Comparison of ENCODE assay signal across 8 cellular contexts in genomic region chr19:48962849-48963165, GRCh38. TPM values are rescaled to one million over a fixed set of nuclear protein-coding genes. Genes with fewer than 3 reads are reported as not detected.
DNase-seq lines count a peak whose midpoint lies in the region; ATAC-seq, FAIRE-seq and TF ChIP-seq lines count a peak whose summit lies in the region.

No MANE protein-coding gene starts in this region.

- TF ChIP-seq RAD21 in K562 (CRISPR knock-in tag; conservative IDR thresholded peaks at IDR 0.05 in 1 of 2, IDR thresholded peaks at IDR 0.05 in 1 of 2) = no peak

- CTCF ChIA-PET in K562 (lab: Yijun Ruan, JAX; ENCODE audit: low intra/inter-chr PET ratio) = no interaction called here

- H3K9me3 Mint-ChIP-seq in naive B cell = peaks cover 0 to 2% (median 0%) of the 10 kb centered on the region in 7 donors

- H3K4me3 ChIP-seq in left ventricle myocardium inferior = no peak overlapping the region
- peak overlapping the region; percentile 45 for H3K4me3 ChIP-seq in K562
- no peak overlapping the region for H3K4me3 ChIP-seq in vagina

- WGBS in K562 (ENCODE audit: insufficient coverage, low coverage, missing lambda C conversion rate) = no CpG with 5 or more reads among the region's 7 CpGs

- BruUV-seq in K562 (replicated peaks; lab: Mats Ljungman, UMichigan) = no TSS peak

- DNase-seq in left ventricle myocardium inferior (no peak), Right ventricle myocardium superior (no peak), K562 (ENCODE audit: extremely low read depth in 1 of 4, low spot score in 3 of 4) (peak; percentile 67 to 75 (median 70)), naive B cell (no peak), vagina (ENCODE audit: extremely low spot score in 2 of 2) (no peak), NK-92 (lab: John Stamatoyannopoulos, UW; ENCODE audit: unreplicated experiment) (no peak), cortex of kidney (lab: John Stamatoyannopoulos, UW) (no peak)
- no peak for DNase-seq in stimulated activated naive CD4-positive, alpha-beta T cell (lab: John Stamatoyannopoulos, UW)

- H3K4me2 ChIP-seq in K562 (ENCODE audit: insufficient read depth, low read length) = peak overlapping the region; percentile 89

- peaks cover 53% of the 10 kb centered on the region for H3K4me1 ChIP-seq in left ventricle myocardium inferior
- peaks cover 27 to 47% of the 10 kb centered on the region in 2 experiments for H3K4me1 ChIP-seq in K562 (replicated peaks in 1 of 2; ENCODE audit: control insufficient read depth in 2 of 2, insufficient read depth in 2 of 2, low read length in 2 of 2)
- peaks cover 49% of the 10 kb centered on the region for H3K4me1 ChIP-seq in vagina

- peaks cover 17% of the 10 kb centered on the region for H4K20me1 ChIP-seq in K562 (replicated peaks; ENCODE audit: control insufficient read depth, insufficient read depth, low read length)

- H3K9ac ChIP-seq in K562 (ENCODE audit: insufficient read depth in 1 of 2, low read depth in 2 of 2, low read length in 2 of 2) = peak overlapping the region; percentile 93 to 95

- TF ChIP-seq POLR2A in K562 (conservative IDR thresholded peaks at IDR 0.05) (no peak), vagina (IDR thresholded peaks at IDR 0.05) (no peak)

- H3K36me3 Mint-ChIP-seq in naive B cell = peaks cover 5 to 7% of the 10 kb centered on the region in 2 donors

- peak overlapping the region; percentile 56 to 99 (median 96) for H3K4me3 Mint-ChIP-seq in naive B cell

- TF ChIP-seq EP300 in K562 (IDR thresholded peaks at IDR 0.05; ENCODE audit: low read length) = no peak

- no peaks in the 10 kb centered on the region for H3K27me3 Mint-ChIP-seq in naive B cell

- H3K9me3 ChIP-seq in left ventricle myocardium inferior (replicated peaks) (no peaks in the 10 kb centered on the region), K562 (replicated peaks; ENCODE audit: control insufficient read depth, insufficient read depth, low read depth, low read length) (no peaks in the 10 kb centered on the region), vagina (no peaks in the 10 kb centered on the region)

- H3K27ac ChIP-seq in left ventricle myocardium inferior (replicated peaks) (peak overlapping the region; percentile 94), K562 (ENCODE audit: extremely low read depth, low read depth, low read length) (peak overlapping the region; percentile 99), vagina (peak overlapping the region; percentile 96)

- H2AFZ ChIP-seq in K562 (ENCODE audit: low read depth, low read length) = no peak overlapping the region

- intact Hi-C loops in left ventricle myocardium inferior (cut with micrococcal nuclease) = no loop called here
- intact Hi-C loops in Right ventricle myocardium superior (cut with DNase I) = no loop called here
- intact Hi-C loops in K562 (cut with micrococcal nuclease) = no loop called here
- intact Hi-C loops in vagina (cut with DNase I) = loop anchor here (10.0 kb wide), 2 partner anchors 88 to 328 kb away; partner anchors contain the start of genes DBP and PPP1R15A

- TF ChIP-seq CTCF in left ventricle myocardium inferior (IDR thresholded peaks at IDR 0.05; ENCODE audit: borderline replicate concordance) (no peak), K562 (IDR thresholded peaks at IDR 0.05 in 2 of 3, conservative IDR thresholded peaks at IDR 0.05 in 1 of 3; ENCODE audit: insufficient read depth in 2 of 3, low read depth in 1 of 3, low read length in 3 of 3) (no peak), vagina (IDR thresholded peaks at IDR 0.05) (no peak)

- H3K27me3 ChIP-seq in left ventricle myocardium inferior (ENCODE audit: low read depth) (no peaks in the 10 kb centered on the region), K562 (ENCODE audit: control insufficient read depth in 2 of 2, insufficient read depth in 2 of 2, low read length in 2 of 2) (no peaks in the 10 kb centered on the region), vagina (no peaks in the 10 kb centered on the region)

- no peak for FAIRE-seq in K562 (lab: Jason Lieb, UNC)

- H3K4me1 Mint-ChIP-seq in naive B cell = peaks cover 62 to 71% (median 66%) of the 10 kb centered on the region in 3 donors

- peaks cover 17% of the 10 kb centered on the region for H3K36me3 ChIP-seq in left ventricle myocardium inferior
- peaks cover 31% of the 10 kb centered on the region for H3K36me3 ChIP-seq in K562 (ENCODE audit: control insufficient read depth, insufficient read depth, low read length)
- peaks cover 0 to 8% of the 10 kb centered on the region in 2 donors for H3K36me3 ChIP-seq in vagina

- ATAC-seq in Right ventricle myocardium superior (ENCODE audit: poor library complexity) (no peak), K562 (no peak), naive B cell (ENCODE audit: low read depth in 2 of 2) (no peak)

- in situ Hi-C loops in K562 (cut with MboI) = loop anchor here (10.0 kb wide), 1 partner anchor 88 kb away; the partner anchor contains the start of gene PPP1R15A

- H3K27ac Mint-ChIP-seq in naive B cell = peak overlapping the region; percentile 61 to 97 (median 96)

- peaks cover 56% of the 10 kb centered on the region for H3K79me2 ChIP-seq in K562 (ENCODE audit: control insufficient read depth, insufficient read depth, low read length)

- POLR2A ChIA-PET in K562 (lab: Yijun Ruan, JAX) = interaction anchor here (0.6 to 2.0 kb wide), 10 partner anchors 12 to 118 kb away, joined by 3 to 43 read pairs (median 4); partner anchors contain the start of genes NUCB1 and PPP1R15A

- no peaks in the 10 kb centered on the region for H3K9me1 ChIP-seq in K562 (ENCODE audit: control insufficient read depth, insufficient read depth, low read length)

RNA-seq across cellular contexts. Expression of gene FTL, which starts 2.3 kb away (rescaled TPM):
- total RNA-seq in left ventricle myocardium inferior (834 TPM), Right ventricle myocardium superior (748 TPM), K562 (2014; rRNA removed) (3,611 and 4,100 TPM in 2 replicates), K562 (2014; rRNA removed; fragmentation: Illumina TruSeq; extraction: Trizol) (2,821 and 3,420 TPM in 2 replicates), K562 (2015; rRNA removed; fragmentation: Illumina TruSeq; extraction: Trizol) (4,574 and 5,040 TPM in 2 replicates), K562 (2021) (3,376 and 3,459 TPM in 2 replicates), vagina (4,380 TPM)
- total RNA-seq in K562 (2011; cell fraction: chromatin; rRNA removed; ENCODE audit: low replicate concordance) = 116 and 227 TPM in 2 replicates
- total RNA-seq in K562 (2011; cell fraction: nucleolus; rRNA removed) = 251 and 284 TPM in 2 replicates
- total RNA-seq in K562 (2011; cell fraction: nucleoplasm; rRNA removed) = 546 and 1,281 TPM in 2 replicates
- polyA plus RNA-seq in K562 (2011; rRNA removed) (1,231 and 2,161 TPM in 2 replicates), K562 (2014; fragmentation: Illumina TruSeq; extraction: Trizol) (6,461 and 6,790 TPM in 2 replicates), K562 (2014; fragmentation: Nextera tagmentation; extraction: Ambion mirVana) (over 10,000 TPM; 17,458 to 27,415 TPM), K562 (2014; rRNA removed) (3,965 and 4,994 TPM in 2 replicates), naive B cell (ENCODE audit: low read depth in 6 of 6) (1,000 to 10,000 TPM; 5,752 to 7,301 (median 6,284) TPM)
- polyA plus RNA-seq in K562 (2011; cell fraction: cytosol; rRNA removed) = 5,138 and 6,086 TPM in 2 replicates
- polyA plus RNA-seq in K562 (2011; cell fraction: nucleus; rRNA removed) = 1,631 and 1,635 TPM in 2 replicates
- polyA plus RNA-seq in K562 (2012) = 3,654 and 5,025 TPM in 2 replicates
- 536 and 548 TPM in 2 replicates for polyA minus RNA-seq in K562 (2011; rRNA and poly(A)+ RNA removed)
- 790 and 999 TPM in 2 replicates for polyA minus RNA-seq in K562 (2011; cell fraction: cytosol; rRNA and poly(A)+ RNA removed)
- 171 and 269 TPM in 2 replicates for polyA minus RNA-seq in K562 (2011; cell fraction: nucleus; rRNA and poly(A)+ RNA removed)

RNA-seq across cellular contexts. Expression of gene BAX, which starts 8.1 kb away (rescaled TPM):
- 25.5 TPM for total RNA-seq in left ventricle myocardium inferior
- 21.5 TPM for total RNA-seq in Right ventricle myocardium superior
- total RNA-seq in K562 (2011; cell fraction: chromatin; rRNA removed; ENCODE audit: low replicate concordance) = 47.4 and 110 TPM in 2 replicates
- total RNA-seq in K562 (2011; cell fraction: nucleolus; rRNA removed) = 95.2 and 106 TPM in 2 replicates
- total RNA-seq in K562 (2011; cell fraction: nucleoplasm; rRNA removed) = 67.2 and 75.0 TPM in 2 replicates
- 44.5 and 62.0 TPM in 2 replicates for total RNA-seq in K562 (2014; rRNA removed)
- total RNA-seq in K562 (2014; rRNA removed; fragmentation: Illumina TruSeq; extraction: Trizol) = 22.1 and 23.0 TPM in 2 replicates
- total RNA-seq in K562 (2015; rRNA removed; fragmentation: Illumina TruSeq; extraction: Trizol) = 41.3 and 46.5 TPM in 2 replicates
- total RNA-seq in K562 (2021) = 95.4 and 98.5 TPM in 2 replicates
- polyA plus RNA-seq in K562 (2011; rRNA removed) = 51.2 and 56.6 TPM in 2 replicates
- polyA plus RNA-seq in K562 (2011; cell fraction: cytosol; rRNA removed) = 75.9 and 134 TPM in 2 replicates
- 94.1 and 129 TPM in 2 replicates for polyA plus RNA-seq in K562 (2011; cell fraction: nucleus; rRNA removed)
- polyA plus RNA-seq in K562 (2012) = 105 and 115 TPM in 2 replicates
- polyA plus RNA-seq in K562 (2014; fragmentation: Illumina TruSeq; extraction: Trizol) = 67.5 and 79.1 TPM in 2 replicates
- 1 to 10 TPM; 3.2 to 5.5 TPM for polyA plus RNA-seq in K562 (2014; fragmentation: Nextera tagmentation; extraction: Ambion mirVana)
- 69.6 and 79.5 TPM in 2 replicates for polyA plus RNA-seq in K562 (2014; rRNA removed)
- polyA minus RNA-seq in K562 (2011; rRNA and poly(A)+ RNA removed) = 13.0 and 20.5 TPM in 2 replicates
- 37.3 and 38.6 TPM in 2 replicates for polyA minus RNA-seq in K562 (2011; cell fraction: cytosol; rRNA and poly(A)+ RNA removed)
- 30.5 and 33.0 TPM in 2 replicates for polyA minus RNA-seq in K562 (2011; cell fraction: nucleus; rRNA and poly(A)+ RNA removed)
- polyA plus RNA-seq in naive B cell (ENCODE audit: low read depth in 6 of 6) = 10 to 100 TPM; 56.0 to 88.2 (median 68.3) TPM
- 52.3 TPM for total RNA-seq in vagina

RNA-seq across cellular contexts. Expression of gene DHDH, which starts 29.3 kb away (rescaled TPM):
- not detected for total RNA-seq in left ventricle myocardium inferior
- total RNA-seq in Right ventricle myocardium superior = not detected
- total RNA-seq in K562 (2011; cell fraction: chromatin; rRNA removed; ENCODE audit: low replicate concordance) = 1.4 and 2.3 TPM in 2 replicates
- total RNA-seq in K562 (2011; cell fraction: nucleolus; rRNA removed) = 1.7 and 2.7 TPM in 2 replicates
- total RNA-seq in K562 (2011; cell fraction: nucleoplasm; rRNA removed) = 0.99 and 1.0 TPM in 2 replicates
- 1.1 and 1.5 TPM in 2 replicates for total RNA-seq in K562 (2014; rRNA removed)
- total RNA-seq in K562 (2014; rRNA removed; fragmentation: Illumina TruSeq; extraction: Trizol) = 0.44 and 0.51 TPM in 2 replicates
- 0.76 and 1.2 TPM in 2 replicates for total RNA-seq in K562 (2015; rRNA removed; fragmentation: Illumina TruSeq; extraction: Trizol)
- 1.6 and 2.1 TPM in 2 replicates for total RNA-seq in K562 (2021)
- polyA plus RNA-seq in K562 (2011; rRNA removed) = 1.9 and 4.2 TPM in 2 replicates
- 4.5 and 4.6 TPM in 2 replicates for polyA plus RNA-seq in K562 (2011; cell fraction: cytosol; rRNA removed)
- polyA plus RNA-seq in K562 (2011; cell fraction: nucleus; rRNA removed) = 3.6 and 5.2 TPM in 2 replicates
- 2.2 and 4.5 TPM in 2 replicates for polyA plus RNA-seq in K562 (2012)
- 0.37 and 1.2 TPM in 2 replicates for polyA plus RNA-seq in K562 (2014; fragmentation: Illumina TruSeq; extraction: Trizol)
- under 1 TPM; 0.41 to 0.87 TPM for polyA plus RNA-seq in K562 (2014; fragmentation: Nextera tagmentation; extraction: Ambion mirVana)
- 1.3 and 1.6 TPM in 2 replicates for polyA plus RNA-seq in K562 (2014; rRNA removed)
- 0.25 and 0.45 TPM in 2 replicates for polyA minus RNA-seq in K562 (2011; rRNA and poly(A)+ RNA removed)
- polyA minus RNA-seq in K562 (2011; cell fraction: cytosol; rRNA and poly(A)+ RNA removed) = 2.7 TPM in 1 of 2 replicates, not detected in the other
- 0.81 and 1.6 TPM in 2 replicates for polyA minus RNA-seq in K562 (2011; cell fraction: nucleus; rRNA and poly(A)+ RNA removed)
- polyA plus RNA-seq in naive B cell (ENCODE audit: low read depth in 6 of 6) = under 1 TPM in 1 of 6 donors, not detected in 5; 0.32 TPM
- total RNA-seq in vagina = not detected

RNA-seq across cellular contexts. Expression of gene GYS1, which starts 30.3 kb away (rescaled TPM):
- 138 TPM for total RNA-seq in left ventricle myocardium inferior
- total RNA-seq in Right ventricle myocardium superior = 100 TPM
- 36.8 and 78.5 TPM in 2 replicates for total RNA-seq in K562 (2011; cell fraction: chromatin; rRNA removed; ENCODE audit: low replicate concordance)
- total RNA-seq in K562 (2011; cell fraction: nucleolus; rRNA removed) = 40.7 and 40.9 TPM in 2 replicates
- 28.8 and 32.4 TPM in 2 replicates for total RNA-seq in K562 (2011; cell fraction: nucleoplasm; rRNA removed)
- total RNA-seq in K562 (2014; rRNA removed) = 12.9 and 20.5 TPM in 2 replicates
- 8.8 and 11.3 TPM in 2 replicates for total RNA-seq in K562 (2014; rRNA removed; fragmentation: Illumina TruSeq; extraction: Trizol)
- total RNA-seq in K562 (2015; rRNA removed; fragmentation: Illumina TruSeq; extraction: Trizol) = 15.2 and 18.4 TPM in 2 replicates
- total RNA-seq in K562 (2021) = 26.1 and 28.1 TPM in 2 replicates
- 26.0 and 26.7 TPM in 2 replicates for polyA plus RNA-seq in K562 (2011; rRNA removed)
- polyA plus RNA-seq in K562 (2011; cell fraction: cytosol; rRNA removed) = 26.7 and 37.5 TPM in 2 replicates
- polyA plus RNA-seq in K562 (2011; cell fraction: nucleus; rRNA removed) = 26.4 and 41.7 TPM in 2 replicates
- 20.3 and 23.1 TPM in 2 replicates for polyA plus RNA-seq in K562 (2012)
- polyA plus RNA-seq in K562 (2014; fragmentation: Illumina TruSeq; extraction: Trizol) = 31.1 and 32.2 TPM in 2 replicates
- polyA plus RNA-seq in K562 (2014; fragmentation: Nextera tagmentation; extraction: Ambion mirVana) = 1 to 10 TPM; 1.9 to 2.2 TPM
- 18.0 and 24.3 TPM in 2 replicates for polyA plus RNA-seq in K562 (2014; rRNA removed)
- polyA minus RNA-seq in K562 (2011; rRNA and poly(A)+ RNA removed) = 15.7 and 26.2 TPM in 2 replicates
- 20.6 and 25.9 TPM in 2 replicates for polyA minus RNA-seq in K562 (2011; cell fraction: cytosol; rRNA and poly(A)+ RNA removed)
- polyA minus RNA-seq in K562 (2011; cell fraction: nucleus; rRNA and poly(A)+ RNA removed) = 13.2 and 13.8 TPM in 2 replicates
- polyA plus RNA-seq in naive B cell (ENCODE audit: low read depth in 6 of 6) = 10 to 100 TPM; 16.0 to 24.1 (median 20.5) TPM
- 32.2 TPM for total RNA-seq in vagina

RNA-seq across cellular contexts. Expression of gene RUVBL2, which starts 30.9 kb away (rescaled TPM):
- 44.4 TPM for total RNA-seq in left ventricle myocardium inferior
- 41.7 TPM for total RNA-seq in Right ventricle myocardium superior
- 106 and 309 TPM in 2 replicates for total RNA-seq in K562 (2011; cell fraction: chromatin; rRNA removed; ENCODE audit: low replicate concordance)
- total RNA-seq in K562 (2011; cell fraction: nucleolus; rRNA removed) = 270 and 321 TPM in 2 replicates
- 174 and 179 TPM in 2 replicates for total RNA-seq in K562 (2011; cell fraction: nucleoplasm; rRNA removed)
- 453 and 558 TPM in 2 replicates for total RNA-seq in K562 (2014; rRNA removed)
- total RNA-seq in K562 (2014; rRNA removed; fragmentation: Illumina TruSeq; extraction: Trizol) = 56.6 and 95.4 TPM in 2 replicates
- total RNA-seq in K562 (2015; rRNA removed; fragmentation: Illumina TruSeq; extraction: Trizol) = 282 and 294 TPM in 2 replicates
- 335 and 343 TPM in 2 replicates for total RNA-seq in K562 (2021)
- polyA plus RNA-seq in K562 (2011; rRNA removed) = 237 and 273 TPM in 2 replicates
- polyA plus RNA-seq in K562 (2011; cell fraction: cytosol; rRNA removed) = 435 and 727 TPM in 2 replicates
- polyA plus RNA-seq in K562 (2011; cell fraction: nucleus; rRNA removed) = 267 and 312 TPM in 2 replicates
- 308 and 401 TPM in 2 replicates for polyA plus RNA-seq in K562 (2012)
- polyA plus RNA-seq in K562 (2014; fragmentation: Illumina TruSeq; extraction: Trizol) = 165 and 339 TPM in 2 replicates
- 10 to 100 TPM; 71.4 to 95.3 TPM for polyA plus RNA-seq in K562 (2014; fragmentation: Nextera tagmentation; extraction: Ambion mirVana)
- 310 and 330 TPM in 2 replicates for polyA plus RNA-seq in K562 (2014; rRNA removed)
- polyA minus RNA-seq in K562 (2011; rRNA and poly(A)+ RNA removed) = 168 and 344 TPM in 2 replicates
- polyA minus RNA-seq in K562 (2011; cell fraction: cytosol; rRNA and poly(A)+ RNA removed) = 335 and 352 TPM in 2 replicates
- 89.8 and 126 TPM in 2 replicates for polyA minus RNA-seq in K562 (2011; cell fraction: nucleus; rRNA and poly(A)+ RNA removed)
- polyA plus RNA-seq in naive B cell (ENCODE audit: low read depth in 6 of 6) = 10 to 100 TPM; 39.7 to 63.2 (median 50.0) TPM
- total RNA-seq in vagina = 100 TPM

Comparison
In these comparisons a context has a peak if more than half of its experiments do, and no peak if none do; other contexts are left out.
1. DNase-seq: peak in K562 (4 of 4); none in left ventricle myocardium inferior (single experiment), Right ventricle myocardium superior (single experiment), naive B cell (single experiment), vagina (0 of 2), stimulated activated naive CD4-positive, alpha-beta T cell (0 of 6), NK-92 (single experiment) and cortex of kidney (single experiment).
2. Peak in every context shown above with its lines, with median percentiles within 50 percentile points of each other: H3K27ac ChIP-seq.